Comparison of ENCODE assay signal across 1 cellular context in the genomic region with DNA sequence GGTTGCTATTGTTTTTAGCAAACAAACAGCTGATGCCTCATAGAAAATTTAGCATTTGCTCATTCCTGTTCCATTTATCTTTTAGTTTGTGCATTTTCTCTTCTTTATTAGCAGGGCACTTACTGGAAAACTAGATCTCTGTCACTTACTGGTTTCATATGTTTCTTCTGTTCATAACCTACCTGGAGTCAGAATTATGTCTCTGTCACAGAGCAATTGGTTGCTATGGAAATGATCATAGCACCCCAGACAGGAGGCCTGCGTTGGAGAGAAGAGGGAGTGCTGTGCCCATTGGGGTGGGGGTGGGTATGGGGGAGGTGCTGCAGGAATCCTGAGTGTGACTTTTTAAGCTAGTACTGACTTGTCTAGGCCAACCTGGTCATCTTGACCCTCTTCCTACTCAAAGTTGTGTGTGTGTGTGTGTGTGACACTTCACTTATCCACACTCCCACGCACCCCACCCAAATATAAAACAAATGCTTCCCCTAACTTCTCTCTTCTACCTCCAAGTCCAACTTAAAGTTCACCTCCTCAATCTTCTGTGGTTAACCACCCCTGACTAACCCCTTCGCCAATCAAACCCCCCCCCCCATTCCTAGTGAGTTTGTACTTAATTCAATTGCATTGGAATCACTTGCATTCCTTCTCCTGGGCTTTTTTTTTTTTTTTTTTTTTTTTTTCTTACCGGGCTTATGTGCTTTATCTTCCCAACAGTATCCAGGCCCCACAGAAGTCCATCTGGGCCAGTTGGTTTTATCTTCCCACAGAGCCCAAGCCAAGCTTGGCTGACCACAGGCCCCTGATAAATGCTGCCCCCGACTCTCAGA.
TF ChIP-seq lines count a peak whose summit lies in the region.

No MANE protein-coding gene starts in this region.

TF ChIP-seq in K562, 482 proteins besides CTCF, POLR2A, EP300 and RAD21 (continued from another document and continues in another):
- TF ChIP-seq, protein P1, sequence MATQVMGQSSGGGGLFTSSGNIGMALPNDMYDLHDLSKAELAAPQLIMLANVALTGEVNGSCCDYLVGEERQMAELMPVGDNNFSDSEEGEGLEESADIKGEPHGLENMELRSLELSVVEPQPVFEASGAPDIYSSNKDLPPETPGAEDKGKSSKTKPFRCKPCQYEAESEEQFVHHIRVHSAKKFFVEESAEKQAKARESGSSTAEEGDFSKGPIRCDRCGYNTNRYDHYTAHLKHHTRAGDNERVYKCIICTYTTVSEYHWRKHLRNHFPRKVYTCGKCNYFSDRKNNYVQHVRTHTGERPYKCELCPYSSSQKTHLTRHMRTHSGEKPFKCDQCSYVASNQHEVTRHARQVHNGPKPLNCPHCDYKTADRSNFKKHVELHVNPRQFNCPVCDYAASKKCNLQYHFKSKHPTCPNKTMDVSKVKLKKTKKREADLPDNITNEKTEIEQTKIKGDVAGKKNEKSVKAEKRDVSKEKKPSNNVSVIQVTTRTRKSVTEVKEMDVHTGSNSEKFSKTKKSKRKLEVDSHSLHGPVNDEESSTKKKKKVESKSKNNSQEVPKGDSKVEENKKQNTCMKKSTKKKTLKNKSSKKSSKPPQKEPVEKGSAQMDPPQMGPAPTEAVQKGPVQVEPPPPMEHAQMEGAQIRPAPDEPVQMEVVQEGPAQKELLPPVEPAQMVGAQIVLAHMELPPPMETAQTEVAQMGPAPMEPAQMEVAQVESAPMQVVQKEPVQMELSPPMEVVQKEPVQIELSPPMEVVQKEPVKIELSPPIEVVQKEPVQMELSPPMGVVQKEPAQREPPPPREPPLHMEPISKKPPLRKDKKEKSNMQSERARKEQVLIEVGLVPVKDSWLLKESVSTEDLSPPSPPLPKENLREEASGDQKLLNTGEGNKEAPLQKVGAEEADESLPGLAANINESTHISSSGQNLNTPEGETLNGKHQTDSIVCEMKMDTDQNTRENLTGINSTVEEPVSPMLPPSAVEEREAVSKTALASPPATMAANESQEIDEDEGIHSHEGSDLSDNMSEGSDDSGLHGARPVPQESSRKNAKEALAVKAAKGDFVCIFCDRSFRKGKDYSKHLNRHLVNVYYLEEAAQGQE (CRISPR knock-in tag; IDR thresholded peaks at IDR 0.05; ENCODE audit: low read depth) = no peak
- TF ChIP-seq CBX3 (IDR thresholded peaks at IDR 0.05; ENCODE audit: borderline replicate concordance in 1 of 2, low read length in 2 of 2) (no peak), EP400 (IDR thresholded peaks at IDR 0.05) (no peak), ZNF75A (CRISPR knock-in tag; IDR thresholded peaks at IDR 0.05) (no peak), MCM3 (IDR thresholded peaks at IDR 0.05) (no peak), SREBF1 (IDR thresholded peaks at IDR 0.05; ENCODE audit: borderline replicate concordance, low read depth, low read length) (no peak), BRCA1 (IDR thresholded peaks at IDR 0.05) (no peak), BRCA1 (CRISPR knock-in tag; IDR thresholded peaks at IDR 0.05) (no peak), ZKSCAN8 (CRISPR knock-in tag; IDR thresholded peaks at IDR 0.05) (no peak), U2AF1 (optimal IDR thresholded peaks at IDR 0.05; ENCODE audit: low read depth, low read length) (no peak), KLF13 (tag; IDR thresholded peaks at IDR 0.05; ENCODE audit: borderline replicate concordance, low read depth) (no peak), SRF (CRISPR knock-in tag; IDR thresholded peaks at IDR 0.05) (no peak), ZNF436 (CRISPR knock-in tag; IDR thresholded peaks at IDR 0.05) (no peak), ZNF707 (CRISPR knock-in tag; conservative IDR thresholded peaks at IDR 0.05) (no peak), ZNF764 (CRISPR knock-in tag; IDR thresholded peaks at IDR 0.05; ENCODE audit: low read depth) (no peak), ZNF274 (IDR thresholded peaks at IDR 0.05; ENCODE audit: borderline replicate concordance, low read depth, low read length) (no peak), RFX1 (IDR thresholded peaks at IDR 0.05) (peak; percentile 55), CHD4 (IDR thresholded peaks at IDR 0.05; ENCODE audit: insufficient read depth, insufficient replicate concordance, low read depth, low read length, poor library complexity, severe bottlenecking) (no peak), CBFA2T3 (IDR thresholded peaks at IDR 0.05) (peak; percentile 83), FOS (IDR thresholded peaks at IDR 0.05; ENCODE audit: extremely low read depth, insufficient read length) (no peak), FOXP1 (CRISPR knock-in tag; IDR thresholded peaks at IDR 0.05) (no peak), HDAC8 (tag; IDR thresholded peaks at IDR 0.05) (no peak), ELF1 (tag; IDR thresholded peaks at IDR 0.05) (no peak), RUNX1 (IDR thresholded peaks at IDR 0.05; ENCODE audit: low read depth) (no peak), GABPA (tag; conservative IDR thresholded peaks at IDR 0.05; ENCODE audit: low read depth) (no peak), CREM (IDR thresholded peaks at IDR 0.05; ENCODE audit: low read depth) (0 out of 2 replicates have a peak, but pooled peaks have one; percentile 5), BHLHE40 (IDR thresholded peaks at IDR 0.05; ENCODE audit: low read length) (no peak), CBFB (CRISPR knock-in tag; IDR thresholded peaks at IDR 0.05) (no peak), CAMTA2 (CRISPR knock-in tag; conservative IDR thresholded peaks at IDR 0.05) (no peak), E2F3 (CRISPR knock-in tag; IDR thresholded peaks at IDR 0.05) (no peak), ZNF316 (IDR thresholded peaks at IDR 0.05) (no peak), MCM5 (IDR thresholded peaks at IDR 0.05; ENCODE audit: low read depth) (no peak), ZNF12 (CRISPR knock-in tag; IDR thresholded peaks at IDR 0.05) (no peak), HDAC2 (IDR thresholded peaks at IDR 0.05) (no peak), ATF7 (IDR thresholded peaks at IDR 0.05) (no peak), SIN3A (IDR thresholded peaks at IDR 0.05; ENCODE audit: borderline replicate concordance in 2 of 2, control insufficient read depth in 1 of 2, low read depth in 2 of 2, low read length in 2 of 2) (no peak), CSDE1 (IDR thresholded peaks at IDR 0.05) (no peak), EWSR1 (IDR thresholded peaks at IDR 0.05; ENCODE audit: borderline replicate concordance, low read depth, partially characterized antibody) (no peak), ZC3H4 (CRISPR knock-in tag; IDR thresholded peaks at IDR 0.05; ENCODE audit: borderline replicate concordance) (no peak), SPI1 (IDR thresholded peaks at IDR 0.05; ENCODE audit: borderline replicate concordance, low read depth, low read length) (no peak), SMARCA4 (IDR thresholded peaks at IDR 0.05) (0 out of 2 replicates have a peak, but pooled peaks have one; percentile 54), HNRNPLL (IDR thresholded peaks at IDR 0.05; ENCODE audit: low read depth, low read length, poor library complexity, severe bottlenecking) (no peak), FOXK1 (CRISPR knock-in tag; IDR thresholded peaks at IDR 0.05; ENCODE audit: borderline replicate concordance) (no peak), MEIS2 (IDR thresholded peaks at IDR 0.05; ENCODE audit: partially characterized antibody) (no peak), NR4A1 (CRISPR knock-in tag; IDR thresholded peaks at IDR 0.05) (no peak), NR4A1 (tag; IDR thresholded peaks at IDR 0.05) (no peak), ZC3H8 (IDR thresholded peaks at IDR 0.05) (no peak), SRSF7 (optimal IDR thresholded peaks at IDR 0.05; ENCODE audit: low read depth, low read length) (no peak), ZNF507 (tag; conservative IDR thresholded peaks at IDR 0.05) (no peak)
- TF ChIP-seq, protein P2, sequence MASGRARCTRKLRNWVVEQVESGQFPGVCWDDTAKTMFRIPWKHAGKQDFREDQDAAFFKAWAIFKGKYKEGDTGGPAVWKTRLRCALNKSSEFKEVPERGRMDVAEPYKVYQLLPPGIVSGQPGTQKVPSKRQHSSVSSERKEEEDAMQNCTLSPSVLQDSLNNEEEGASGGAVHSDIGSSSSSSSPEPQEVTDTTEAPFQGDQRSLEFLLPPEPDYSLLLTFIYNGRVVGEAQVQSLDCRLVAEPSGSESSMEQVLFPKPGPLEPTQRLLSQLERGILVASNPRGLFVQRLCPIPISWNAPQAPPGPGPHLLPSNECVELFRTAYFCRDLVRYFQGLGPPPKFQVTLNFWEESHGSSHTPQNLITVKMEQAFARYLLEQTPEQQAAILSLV (tag; IDR thresholded peaks at IDR 0.05) = no peak
- TF ChIP-seq, protein P3, sequence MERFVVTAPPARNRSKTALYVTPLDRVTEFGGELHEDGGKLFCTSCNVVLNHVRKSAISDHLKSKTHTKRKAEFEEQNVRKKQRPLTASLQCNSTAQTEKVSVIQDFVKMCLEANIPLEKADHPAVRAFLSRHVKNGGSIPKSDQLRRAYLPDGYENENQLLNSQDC (CRISPR knock-in tag; IDR thresholded peaks at IDR 0.05) = no peak
- TF ChIP-seq, protein P4, sequence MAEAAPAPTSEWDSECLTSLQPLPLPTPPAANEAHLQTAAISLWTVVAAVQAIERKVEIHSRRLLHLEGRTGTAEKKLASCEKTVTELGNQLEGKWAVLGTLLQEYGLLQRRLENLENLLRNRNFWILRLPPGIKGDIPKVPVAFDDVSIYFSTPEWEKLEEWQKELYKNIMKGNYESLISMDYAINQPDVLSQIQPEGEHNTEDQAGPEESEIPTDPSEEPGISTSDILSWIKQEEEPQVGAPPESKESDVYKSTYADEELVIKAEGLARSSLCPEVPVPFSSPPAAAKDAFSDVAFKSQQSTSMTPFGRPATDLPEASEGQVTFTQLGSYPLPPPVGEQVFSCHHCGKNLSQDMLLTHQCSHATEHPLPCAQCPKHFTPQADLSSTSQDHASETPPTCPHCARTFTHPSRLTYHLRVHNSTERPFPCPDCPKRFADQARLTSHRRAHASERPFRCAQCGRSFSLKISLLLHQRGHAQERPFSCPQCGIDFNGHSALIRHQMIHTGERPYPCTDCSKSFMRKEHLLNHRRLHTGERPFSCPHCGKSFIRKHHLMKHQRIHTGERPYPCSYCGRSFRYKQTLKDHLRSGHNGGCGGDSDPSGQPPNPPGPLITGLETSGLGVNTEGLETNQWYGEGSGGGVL (CRISPR knock-in tag; IDR thresholded peaks at IDR 0.05) = no peak
- TF ChIP-seq, protein P5, sequence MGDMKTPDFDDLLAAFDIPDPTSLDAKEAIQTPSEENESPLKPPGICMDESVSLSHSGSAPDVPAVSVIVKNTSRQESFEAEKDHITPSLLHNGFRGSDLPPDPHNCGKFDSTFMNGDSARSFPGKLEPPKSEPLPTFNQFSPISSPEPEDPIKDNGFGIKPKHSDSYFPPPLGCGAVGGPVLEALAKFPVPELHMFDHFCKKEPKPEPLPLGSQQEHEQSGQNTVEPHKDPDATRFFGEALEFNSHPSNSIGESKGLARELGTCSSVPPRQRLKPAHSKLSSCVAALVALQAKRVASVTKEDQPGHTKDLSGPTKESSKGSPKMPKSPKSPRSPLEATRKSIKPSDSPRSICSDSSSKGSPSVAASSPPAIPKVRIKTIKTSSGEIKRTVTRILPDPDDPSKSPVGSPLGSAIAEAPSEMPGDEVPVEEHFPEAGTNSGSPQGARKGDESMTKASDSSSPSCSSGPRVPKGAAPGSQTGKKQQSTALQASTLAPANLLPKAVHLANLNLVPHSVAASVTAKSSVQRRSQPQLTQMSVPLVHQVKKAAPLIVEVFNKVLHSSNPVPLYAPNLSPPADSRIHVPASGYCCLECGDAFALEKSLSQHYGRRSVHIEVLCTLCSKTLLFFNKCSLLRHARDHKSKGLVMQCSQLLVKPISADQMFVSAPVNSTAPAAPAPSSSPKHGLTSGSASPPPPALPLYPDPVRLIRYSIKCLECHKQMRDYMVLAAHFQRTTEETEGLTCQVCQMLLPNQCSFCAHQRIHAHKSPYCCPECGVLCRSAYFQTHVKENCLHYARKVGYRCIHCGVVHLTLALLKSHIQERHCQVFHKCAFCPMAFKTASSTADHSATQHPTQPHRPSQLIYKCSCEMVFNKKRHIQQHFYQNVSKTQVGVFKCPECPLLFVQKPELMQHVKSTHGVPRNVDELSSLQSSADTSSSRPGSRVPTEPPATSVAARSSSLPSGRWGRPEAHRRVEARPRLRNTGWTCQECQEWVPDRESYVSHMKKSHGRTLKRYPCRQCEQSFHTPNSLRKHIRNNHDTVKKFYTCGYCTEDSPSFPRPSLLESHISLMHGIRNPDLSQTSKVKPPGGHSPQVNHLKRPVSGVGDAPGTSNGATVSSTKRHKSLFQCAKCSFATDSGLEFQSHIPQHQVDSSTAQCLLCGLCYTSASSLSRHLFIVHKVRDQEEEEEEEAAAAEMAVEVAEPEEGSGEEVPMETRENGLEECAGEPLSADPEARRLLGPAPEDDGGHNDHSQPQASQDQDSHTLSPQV (IDR thresholded peaks at IDR 0.05) = no peak
- TF ChIP-seq, protein P6, sequence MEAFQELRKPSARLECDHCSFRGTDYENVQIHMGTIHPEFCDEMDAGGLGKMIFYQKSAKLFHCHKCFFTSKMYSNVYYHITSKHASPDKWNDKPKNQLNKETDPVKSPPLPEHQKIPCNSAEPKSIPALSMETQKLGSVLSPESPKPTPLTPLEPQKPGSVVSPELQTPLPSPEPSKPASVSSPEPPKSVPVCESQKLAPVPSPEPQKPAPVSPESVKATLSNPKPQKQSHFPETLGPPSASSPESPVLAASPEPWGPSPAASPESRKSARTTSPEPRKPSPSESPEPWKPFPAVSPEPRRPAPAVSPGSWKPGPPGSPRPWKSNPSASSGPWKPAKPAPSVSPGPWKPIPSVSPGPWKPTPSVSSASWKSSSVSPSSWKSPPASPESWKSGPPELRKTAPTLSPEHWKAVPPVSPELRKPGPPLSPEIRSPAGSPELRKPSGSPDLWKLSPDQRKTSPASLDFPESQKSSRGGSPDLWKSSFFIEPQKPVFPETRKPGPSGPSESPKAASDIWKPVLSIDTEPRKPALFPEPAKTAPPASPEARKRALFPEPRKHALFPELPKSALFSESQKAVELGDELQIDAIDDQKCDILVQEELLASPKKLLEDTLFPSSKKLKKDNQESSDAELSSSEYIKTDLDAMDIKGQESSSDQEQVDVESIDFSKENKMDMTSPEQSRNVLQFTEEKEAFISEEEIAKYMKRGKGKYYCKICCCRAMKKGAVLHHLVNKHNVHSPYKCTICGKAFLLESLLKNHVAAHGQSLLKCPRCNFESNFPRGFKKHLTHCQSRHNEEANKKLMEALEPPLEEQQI (IDR thresholded peaks at IDR 0.05) = no peak
- TF ChIP-seq, protein P7, sequence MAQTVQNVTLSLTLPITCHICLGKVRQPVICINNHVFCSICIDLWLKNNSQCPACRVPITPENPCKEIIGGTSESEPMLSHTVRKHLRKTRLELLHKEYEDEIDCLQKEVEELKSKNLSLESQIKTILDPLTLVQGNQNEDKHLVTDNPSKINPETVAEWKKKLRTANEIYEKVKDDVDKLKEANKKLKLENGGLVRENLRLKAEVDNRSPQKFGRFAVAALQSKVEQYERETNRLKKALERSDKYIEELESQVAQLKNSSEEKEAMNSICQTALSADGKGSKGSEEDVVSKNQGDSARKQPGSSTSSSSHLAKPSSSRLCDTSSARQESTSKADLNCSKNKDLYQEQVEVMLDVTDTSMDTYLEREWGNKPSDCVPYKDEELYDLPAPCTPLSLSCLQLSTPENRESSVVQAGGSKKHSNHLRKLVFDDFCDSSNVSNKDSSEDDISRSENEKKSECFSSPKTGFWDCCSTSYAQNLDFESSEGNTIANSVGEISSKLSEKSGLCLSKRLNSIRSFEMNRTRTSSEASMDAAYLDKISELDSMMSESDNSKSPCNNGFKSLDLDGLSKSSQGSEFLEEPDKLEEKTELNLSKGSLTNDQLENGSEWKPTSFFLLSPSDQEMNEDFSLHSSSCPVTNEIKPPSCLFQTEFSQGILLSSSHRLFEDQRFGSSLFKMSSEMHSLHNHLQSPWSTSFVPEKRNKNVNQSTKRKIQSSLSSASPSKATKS (CRISPR knock-in tag; IDR thresholded peaks at IDR 0.05) = no peak
